10 cellular contexts compared by ENCODE assay signal in genomic region chr12:546265-546919, GRCh38.
DNase-seq lines count a peak whose midpoint lies in the region; ATAC-seq, FAIRE-seq and TF ChIP-seq lines count a peak whose summit lies in the region.
"Had no signal": no experiment of that assay in that cellular context is flagged by ENCODE, and none has a peak within 500 bp of the region (broad histone marks: within the 10 kb centered on the region; RNA-seq: fewer than 3 reads in every experiment).

No MANE protein-coding gene starts in this region.

- H3K9me3 ChIP-seq in BLaER1 treated with 17β-estradiol and CSF1 and Interleukin-3, amounts not matched to agents 10 nM and 100 nM (replicated peaks in 1 of 11) = no peaks in the 10 kb centered on the region
- H3K9me3 ChIP-seq in HUES6 (ENCODE audit: control insufficient read depth, insufficient read depth, low read depth, low read length) (no peaks in the 10 kb centered on the region), kidney (ENCODE audit: control insufficient read depth in 1 of 2, low read length in 2 of 2) (no peaks in the 10 kb centered on the region)

- H4K20me1 ChIP-seq in BLaER1 treated with 17β-estradiol and CSF1 and Interleukin-3, amounts not matched to agents 10 nM and 100 nM = no peaks in the 10 kb centered on the region; a peak in 1 of 22 replicates

- FAIRE-seq in kidney (lab: Jason Lieb, UNC) = no peak

- no peak for DNase-seq in memory B cell (ENCODE audit: low spot score in 2 of 2)
- DNase-seq in HuH-7 (ENCODE audit: low spot score) = no peak
- DNase-seq in kidney = no peak
- DNase-seq in activated naive CD4-positive, alpha-beta T cell treated with anti-CD3 and anti-CD28 coated beads, Interleukin-2, amount 50 U/mL, for 16 hours = no peak
- no peak for DNase-seq in HUDEP-2 (lab: John Stamatoyannopoulos, UW; ENCODE audit: unreplicated experiment in 76 of 76)
- DNase-seq: NCI-H1436 treated with DMSO at 0.1 percent for 48 hours had no signal

- H3K27me3 Mint-ChIP-seq in memory B cell = peaks cover 24% of the 10 kb centered on the region

- H3K9ac ChIP-seq in BLaER1 treated with 17β-estradiol and CSF1 and Interleukin-3, amounts not matched to agents 10 nM and 100 nM = no peak overlapping the region
- H3K9ac ChIP-seq in HUES6 (ENCODE audit: low read length) (no peak overlapping the region), kidney (ENCODE audit: low read length in 2 of 2) (no peak overlapping the region)

- no peak for TF ChIP-seq CTCF in kidney (IDR thresholded peaks at IDR 0.05; ENCODE audit: borderline replicate concordance, extremely low read depth, insufficient read depth)

- no peak overlapping the region for H3K4me3 Mint-ChIP-seq in memory B cell
- H3K4me3 Mint-ChIP-seq: dendritic cell treated with granulocyte-macrophage colony-stimulating factor and Interleukin-4, amounts not matched to agents 40 ng/mL and 50 ng/mL, for 4 days had no signal

- H3K27ac ChIP-seq in BLaER1 treated with 17β-estradiol and CSF1 and Interleukin-3, amounts not matched to agents 10 nM and 100 nM = no peak overlapping the region
- H3K27ac ChIP-seq in HUES6 (ENCODE audit: low read depth, low read length) = no peak overlapping the region
- H3K27ac ChIP-seq in kidney (ENCODE audit: low read depth in 2 of 2, low read length in 2 of 2) = no peak overlapping the region

- peaks cover 26 to 54% (median 35%) of the 10 kb centered on the region in 10 experiments for H3K4me1 ChIP-seq in BLaER1 treated with 17β-estradiol and CSF1 and Interleukin-3, amounts not matched to agents 10 nM and 100 nM
- H3K4me1 ChIP-seq in HUES6 (ENCODE audit: control insufficient read depth, insufficient read depth, low read length) (peaks cover 15% of the 10 kb centered on the region), kidney (ENCODE audit: control insufficient read depth in 1 of 2, insufficient read depth in 1 of 2, low read depth in 1 of 2, low read length in 2 of 2) (no peaks in the 10 kb centered on the region)

- intact Hi-C loops in kidney (cut with DNase I) = loop anchor here (5.0 kb wide), 1 partner anchor 94 kb away; no protein-coding TSS in a partner anchor

- H3K4me3 ChIP-seq in BLaER1 treated with 17β-estradiol and CSF1 and Interleukin-3, amounts not matched to agents 10 nM and 100 nM = no peak overlapping the region
- H3K4me3 ChIP-seq in HUES6 (ENCODE audit: low read depth, low read length) (peak overlapping the region; percentile 51), kidney (ENCODE audit: low read length in 2 of 2) (no peak overlapping the region)

- peak overlapping the region; percentile 41 to 95 (median 67); a peak in 21 of 22 replicates for H3K4me2 ChIP-seq in BLaER1 treated with 17β-estradiol and CSF1 and Interleukin-3, amounts not matched to agents 10 nM and 100 nM

- no peaks in the 10 kb centered on the region for H3K9me3 Mint-ChIP-seq in memory B cell
- H3K9me3 Mint-ChIP-seq: dendritic cell treated with granulocyte-macrophage colony-stimulating factor and Interleukin-4, amounts not matched to agents 40 ng/mL and 50 ng/mL, for 4 days had no signal

- no peaks in the 10 kb centered on the region for H3K36me3 ChIP-seq in BLaER1 treated with 17β-estradiol and CSF1 and Interleukin-3, amounts not matched to agents 10 nM and 100 nM
- H3K36me3 ChIP-seq in HUES6 (ENCODE audit: control insufficient read depth, insufficient read depth, low read length) = peaks cover 13% of the 10 kb centered on the region
- no peaks in the 10 kb centered on the region for H3K36me3 ChIP-seq in kidney (ENCODE audit: control insufficient read depth in 1 of 2, insufficient read depth in 2 of 2, low read length in 2 of 2)

- H3K27ac Mint-ChIP-seq in memory B cell = no peak overlapping the region
- H3K27ac Mint-ChIP-seq: dendritic cell treated with granulocyte-macrophage colony-stimulating factor and Interleukin-4, amounts not matched to agents 40 ng/mL and 50 ng/mL, for 4 days had no signal

- H3K27me3 ChIP-seq in BLaER1 treated with 17β-estradiol and CSF1 and Interleukin-3, amounts not matched to agents 10 nM and 100 nM = 0 out of 22 replicates have a peak, but pooled peaks cover 0 to 3% (median 0%) of the 10 kb centered on the region in 11 experiments
- peaks cover 4% of the 10 kb centered on the region; the same call in 1 of the 2 replicates for H3K27me3 ChIP-seq in HUES6 (ENCODE audit: control insufficient read depth, insufficient read depth, low read length)

- H3K36me3 Mint-ChIP-seq in memory B cell = peaks cover 2% of the 10 kb centered on the region

- ATAC-seq in SK-N-SH treated with all-trans-retinoic acid at 6 μM for 48 hours = peak; percentile 9; the same call in 1 of the 3 replicates
- ATAC-seq in memory B cell (ENCODE audit: low read depth) = peak; percentile 53

- H3K4me1 Mint-ChIP-seq in memory B cell = peaks cover 7% of the 10 kb centered on the region

TF ChIP-seq in SK-N-SH treated with all-trans-retinoic acid at 6 μM for 48 hours, 23 proteins besides CTCF, POLR2A, EP300 and RAD21:
- TF ChIP-seq ZNF8 (CRISPR knock-in tag; IDR thresholded peaks at IDR 0.05) = no peak
- TF ChIP-seq ZNF565 (CRISPR knock-in tag; conservative IDR thresholded peaks at IDR 0.05; ENCODE audit: low read depth) = 0 out of 2 replicates have a peak, but pooled peaks have one; percentile 22
